ENCODE assay signal across 8 cellular contexts in the genomic region with DNA sequence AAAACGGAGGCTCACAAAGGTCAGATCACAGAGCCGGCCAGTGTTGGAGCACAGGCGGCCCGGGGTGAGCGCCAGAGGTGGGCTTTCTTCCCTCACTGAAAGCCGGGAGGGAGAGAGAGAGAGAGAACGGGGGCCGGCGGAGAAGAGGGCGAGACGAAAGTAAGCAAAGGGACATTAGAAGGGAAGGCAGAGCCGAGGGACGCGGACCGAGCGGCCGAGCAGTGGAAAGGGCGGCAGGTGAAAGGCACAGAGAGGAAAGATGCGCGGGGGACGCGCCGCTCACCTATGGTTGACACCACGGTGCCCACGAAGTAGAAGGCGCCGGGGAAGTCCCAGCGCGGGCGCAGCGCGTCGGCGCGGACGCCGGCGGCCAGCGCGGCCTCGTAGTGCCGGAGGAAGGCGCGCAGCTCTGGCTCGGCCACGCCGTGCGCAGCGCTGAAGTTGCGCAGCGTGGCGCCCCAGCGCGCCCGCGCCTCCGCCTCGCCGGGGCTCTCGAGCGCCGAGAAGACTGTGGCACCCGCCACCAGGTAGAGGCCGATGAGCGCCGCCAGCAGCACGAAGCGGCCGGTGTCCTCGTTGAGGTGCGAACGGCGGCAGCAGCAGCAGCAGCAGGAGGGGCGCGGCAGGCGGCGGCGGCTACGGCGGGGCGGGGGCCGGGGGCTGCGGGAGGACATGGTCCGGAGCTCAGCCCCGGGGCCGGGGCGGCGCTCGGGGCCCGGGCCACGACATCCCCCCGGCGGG. TPM values are rescaled to one million over a fixed set of nuclear protein-coding genes. Genes with fewer than 3 reads are reported as not detected.
DNase-seq lines count a peak whose midpoint lies in the region; ATAC-seq lines count a peak whose summit lies in the region.

No MANE protein-coding gene starts in this region.

- H3K4me1 Mint-ChIP-seq in natural killer cell treated with Interleukin-12 subunit alpha and Interleukin-12 subunit beta and Interleukin-15 and Interleukin-18, amount 100 ng/mL, for 72 hours (ENCODE audit: low read depth in 2 of 2) = peaks cover 6 to 10% of the 10 kb centered on the region in 2 donors

- ATAC-seq in natural killer cell treated with Interleukin-12 subunit alpha and Interleukin-12 subunit beta and Interleukin-15 and Interleukin-18, amount 100 ng/mL, for 72 hours = peak in 1 of 2 donors; percentile 66
- ATAC-seq in HG02884 (IDR thresholded peaks at IDR 0.05; ENCODE audit: unreplicated experiment) (no peak), HG03159 (IDR thresholded peaks at IDR 0.05; ENCODE audit: unreplicated experiment) (no peak)

- H3K27me3 Mint-ChIP-seq in natural killer cell treated with Interleukin-12 subunit alpha and Interleukin-12 subunit beta and Interleukin-15 and Interleukin-18, amount 100 ng/mL, for 72 hours = peaks cover 50 to 62% of the 10 kb centered on the region in 2 donors

- H3K36me3 Mint-ChIP-seq in natural killer cell treated with Interleukin-12 subunit alpha and Interleukin-12 subunit beta and Interleukin-15 and Interleukin-18, amount 100 ng/mL, for 72 hours = peaks cover 5% of the 10 kb centered on the region

- DNase-seq in NCI-H1105 treated with DMSO at 0.1 percent for 48 hours (lab: John Stamatoyannopoulos, UW) (peak; percentile 27), NCI-H1105 (lab: John Stamatoyannopoulos, UW) (no peak), NCI-H146 treated with DMSO at 0.1 percent for 48 hours (lab: John Stamatoyannopoulos, UW; ENCODE audit: unreplicated experiment) (peak; percentile 43), cerebellar cortex (ENCODE audit: low spot score) (peak; percentile 34), HCEC 1CT (no peak)
- DNase-seq in natural killer cell treated with Interleukin-12 subunit alpha and Interleukin-12 subunit beta and Interleukin-15 and Interleukin-18, amount 100 ng/mL, for 72 hours (ENCODE audit: low spot score) = no peak

- peak overlapping the region; percentile 85 for H3K4me3 Mint-ChIP-seq in natural killer cell treated with Interleukin-12 subunit alpha and Interleukin-12 subunit beta and Interleukin-15 and Interleukin-18, amount 100 ng/mL, for 72 hours

- no peaks in the 10 kb centered on the region for H3K9me3 Mint-ChIP-seq in natural killer cell treated with Interleukin-12 subunit alpha and Interleukin-12 subunit beta and Interleukin-15 and Interleukin-18, amount 100 ng/mL, for 72 hours

- no peak overlapping the region for H3K27ac Mint-ChIP-seq in natural killer cell treated with Interleukin-12 subunit alpha and Interleukin-12 subunit beta and Interleukin-15 and Interleukin-18, amount 100 ng/mL, for 72 hours

RNA-seq across cellular contexts. Expression of a gene that starts 1.0 kb away (rescaled TPM):
- total RNA-seq in natural killer cell treated with Interleukin-12 subunit alpha and Interleukin-12 subunit beta and Interleukin-15 and Interleukin-18, amount 100 ng/mL, for 72 hours = under 1 TPM; 0.25 to 0.26 TPM

Comparison
In these comparisons a context has a peak if more than half of its experiments do, and no peak if none do; other contexts are left out.
1. DNase-seq: peak in NCI-H1105 treated with DMSO at 0.1 percent for 48 hours (single experiment), NCI-H146 treated with DMSO at 0.1 percent for 48 hours (single experiment) and cerebellar cortex (single experiment); none in NCI-H1105 (single experiment), natural killer cell treated with Interleukin-12 subunit alpha and Interleukin-12 subunit beta and Interleukin-15 and Interleukin-18, amount 100 ng/mL, for 72 hours (single experiment) and HCEC 1CT (single experiment).